Comparison of ENCODE assay signal across 8 cellular contexts in the genomic region with DNA sequence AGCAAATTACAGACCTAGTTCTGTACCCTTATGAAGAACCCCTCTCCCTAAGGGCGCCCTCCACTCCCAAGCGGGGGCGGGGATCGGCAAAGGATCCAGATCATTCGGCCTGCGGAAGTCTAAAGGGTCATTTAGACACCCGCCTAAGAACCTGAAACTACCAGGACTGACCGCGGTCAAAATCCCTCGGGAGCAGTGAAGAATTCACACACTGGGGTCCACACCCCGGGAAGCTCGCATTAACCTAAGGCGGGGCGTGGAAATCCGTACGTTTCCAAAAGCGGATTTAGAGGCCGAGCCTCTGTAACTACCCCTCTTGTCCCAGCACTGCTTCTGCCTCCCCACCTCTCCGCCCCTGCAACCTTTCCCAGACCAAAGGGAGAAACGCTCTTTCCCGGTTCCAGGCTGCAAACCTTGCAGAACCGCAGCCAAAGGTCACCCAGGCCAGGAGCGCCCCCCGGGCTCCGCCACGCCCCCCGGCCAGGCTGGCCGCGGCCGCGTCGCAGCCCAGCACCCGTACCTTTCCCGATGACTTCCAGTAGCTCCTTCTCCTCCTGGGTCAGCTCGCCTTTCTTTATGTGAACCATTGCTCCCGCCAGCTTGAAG. TPM values are rescaled to one million over a fixed set of nuclear protein-coding genes. Genes with fewer than 3 reads are reported as not detected.
A peak's percentile ranks its signal among the peaks of the same experiment; 100 is the strongest.
DNase-seq lines count a peak whose midpoint lies in the region; ATAC-seq and TF ChIP-seq lines count a peak whose summit lies in the region.

No MANE protein-coding gene starts in this region.

- H3K9ac ChIP-seq in BLaER1 (peak overlapping the region; percentile 96), OCI-LY3 (ENCODE audit: low read length) (peak overlapping the region; percentile 89), subcutaneous abdominal adipose tissue (ENCODE audit: low read length in 5 of 5) (peak overlapping the region; percentile 85 to 95 (median 93))

- DNase-seq in cerebellar cortex (ENCODE audit: low spot score) (peak; percentile 22), right lobe of liver (peak; percentile 47 to 65 (median 63)), LoVo (ENCODE audit: low spot score) (no peak), HK-2 (ENCODE audit: unreplicated experiment) (no peak)

- no peak for TF ChIP-seq POLR2A in right lobe of liver (IDR thresholded peaks at IDR 0.05)

- H3K9me3 ChIP-seq in BLaER1: no peaks in the 10 kb centered on the region
- no peaks in the 10 kb centered on the region for H3K9me3 ChIP-seq in OCI-LY3 (ENCODE audit: insufficient read depth, low read length)
- no peaks in the 10 kb centered on the region for H3K9me3 ChIP-seq in right lobe of liver
- no peaks in the 10 kb centered on the region for H3K9me3 ChIP-seq in subcutaneous abdominal adipose tissue (ENCODE audit: control insufficient read depth in 5 of 5, low read length in 5 of 5)

- H3K36me3 ChIP-seq in BLaER1: peaks cover 7% of the 10 kb centered on the region; the same call in 1 of the 2 replicates
- peaks cover 8% of the 10 kb centered on the region for H3K36me3 ChIP-seq in OCI-LY3 (replicated peaks; ENCODE audit: low read depth, low read length)
- no peaks in the 10 kb centered on the region for H3K36me3 ChIP-seq in right lobe of liver
- H3K36me3 ChIP-seq in subcutaneous abdominal adipose tissue (ENCODE audit: control insufficient read depth in 5 of 5, insufficient read depth in 5 of 5, low read length in 5 of 5): peaks cover 0 to 3% (median 0%) of the 10 kb centered on the region in 5 donors

- ATAC-seq in GM21576 (IDR thresholded peaks at IDR 0.05; ENCODE audit: unreplicated experiment) (peak; percentile 2), right lobe of liver (peak; percentile 30 to 53 (median 46))

- H3K4me2 ChIP-seq in BLaER1 (peak overlapping the region; percentile 94), OCI-LY3 (ENCODE audit: low read length) (peak overlapping the region; percentile 77)

- H3K27ac ChIP-seq in BLaER1 (peak overlapping the region; percentile 99), OCI-LY3 (ENCODE audit: low read length) (peak overlapping the region; percentile 31), right lobe of liver (peak overlapping the region; percentile 81 to 98 (median 98)), subcutaneous abdominal adipose tissue (ENCODE audit: low read depth, low read length) (peak overlapping the region; percentile 93)

- H4K20me1 ChIP-seq in BLaER1 (peaks cover 51% of the 10 kb centered on the region), OCI-LY3 (ENCODE audit: insufficient read depth, low read length) (peaks cover 32% of the 10 kb centered on the region)

- H3K4me1 ChIP-seq in BLaER1: peaks cover 43% of the 10 kb centered on the region
- peaks cover 27% of the 10 kb centered on the region for H3K4me1 ChIP-seq in OCI-LY3 (ENCODE audit: low read length)
- H3K4me1 ChIP-seq in right lobe of liver: peaks cover 0 to 8% (median 4%) of the 10 kb centered on the region in 4 donors
- peaks cover 5 to 41% (median 30%) of the 10 kb centered on the region in 5 donors for H3K4me1 ChIP-seq in subcutaneous abdominal adipose tissue (ENCODE audit: control insufficient read depth in 5 of 5, insufficient read depth in 5 of 5, low read length in 5 of 5)

- H3K4me3 ChIP-seq in BLaER1 (peak overlapping the region; percentile 94), OCI-LY3 (ENCODE audit: low read length) (peak overlapping the region; percentile 96), right lobe of liver (peak overlapping the region; percentile 72 to 96 (median 95)), subcutaneous abdominal adipose tissue (ENCODE audit: low read depth in 1 of 5, low read length in 5 of 5) (peak overlapping the region; percentile 91 to 96 (median 92))

- peaks cover 41% of the 10 kb centered on the region for H3K79me2 ChIP-seq in OCI-LY3 (ENCODE audit: low read length)

- H2AFZ ChIP-seq in OCI-LY3 (ENCODE audit: low read depth, low read length): peak overlapping the region; percentile 77

- intact Hi-C loops in right lobe of liver (cut with DNase I): no loop called here

- no peaks in the 10 kb centered on the region for H3K27me3 ChIP-seq in BLaER1
- no peaks in the 10 kb centered on the region for H3K27me3 ChIP-seq in OCI-LY3 (ENCODE audit: low read depth, low read length)
- no peaks in the 10 kb centered on the region for H3K27me3 ChIP-seq in right lobe of liver
- H3K27me3 ChIP-seq in subcutaneous abdominal adipose tissue (ENCODE audit: control insufficient read depth in 5 of 5, insufficient read depth in 4 of 5, low read length in 5 of 5): no peaks in the 10 kb centered on the region

- WGBS in right lobe of liver (ENCODE audit: insufficient coverage, low coverage, low lambda C conversion rate, missing lambda C conversion rate): 0% methylated on average over 28 of the region's 36 CpGs

- TF ChIP-seq CTCF in OCI-LY3 (IDR thresholded peaks at IDR 0.05; ENCODE audit: low read depth, low read length): no peak
- TF ChIP-seq CTCF in right lobe of liver (IDR thresholded peaks at IDR 0.05): no peak

RNA-seq across cellular contexts. Expression of gene ANKMY2, which starts 0.5 kb away (rescaled TPM):
- total RNA-seq in right lobe of liver: 1 to 10 TPM; 4.2 to 7.1 (median 4.7) TPM

RNA-seq across cellular contexts. Expression of gene BZW2, which starts 0.9 kb away (rescaled TPM):
- total RNA-seq in right lobe of liver: 10 to 100 TPM in 5 of 6 experiments, 1 to 10 TPM in 1; 9.6 to 25.3 (median 12.1) TPM

Comparison
In these comparisons a context has a peak if more than half of its experiments do, and no peak if none do; other contexts are left out.
1. H3K27ac ChIP-seq: peak in every context shown above with its lines; median percentile 99 in BLaER1; 98 in right lobe of liver; 93 in subcutaneous abdominal adipose tissue; 31 in OCI-LY3.
2. DNase-seq: peak in cerebellar cortex (single experiment) and right lobe of liver (3 of 3); none in LoVo (single experiment) and HK-2 (single experiment).
3. Peak in every context shown above with its lines, with median percentiles within 50 percentile points of each other: H3K4me3 ChIP-seq and H3K9ac ChIP-seq.